1 cellular context compared by ENCODE assay signal in genomic region chr4:1856920-1857699, GRCh38.
A peak's percentile ranks its signal among the peaks of the same experiment; 100 is the strongest.
TF ChIP-seq lines count a peak whose summit lies in the region.

No MANE protein-coding gene starts in this region.

TF ChIP-seq in K562, 482 proteins besides CTCF, POLR2A, EP300 and RAD21 (continues in another document):
- TF ChIP-seq ZFX (CRISPR knock-in tag; IDR thresholded peaks at IDR 0.05) (peak; percentile 11; the same call in 1 of the 2 replicates), EWSR1 (IDR thresholded peaks at IDR 0.05; ENCODE audit: borderline replicate concordance, low read depth, partially characterized antibody) (no peak), SMARCC2 (IDR thresholded peaks at IDR 0.05; ENCODE audit: low read depth) (no peak), NONO (IDR thresholded peaks at IDR 0.05; ENCODE audit: low read depth in 2 of 2, low read length in 1 of 2) (no peak), MTA1 (IDR thresholded peaks at IDR 0.05; ENCODE audit: borderline replicate concordance) (no peak), PRDM10 (IDR thresholded peaks at IDR 0.05; ENCODE audit: partially characterized antibody) (no peak), ZNF609 (CRISPR knock-in tag; IDR thresholded peaks at IDR 0.05; ENCODE audit: borderline replicate concordance) (0 out of 2 replicates have a peak, but pooled peaks have one; percentile 3), SAP30 (IDR thresholded peaks at IDR 0.05; ENCODE audit: borderline replicate concordance, insufficient read depth, low read depth, low read length, poor library complexity, severe bottlenecking) (peak; percentile 5), ZHX1 (conservative IDR thresholded peaks at IDR 0.05; ENCODE audit: low read length) (no peak), PURB (CRISPR knock-in tag; IDR thresholded peaks at IDR 0.05; ENCODE audit: low read depth) (no peak), KLF6 (CRISPR knock-in tag; IDR thresholded peaks at IDR 0.05; ENCODE audit: borderline replicate concordance) (no peak), SAFB2 (IDR thresholded peaks at IDR 0.05; ENCODE audit: borderline replicate concordance, low read depth, low read length, severe bottlenecking) (no peak), RBM39 (optimal IDR thresholded peaks at IDR 0.05; ENCODE audit: low read depth, low read length) (no peak), POLR2AphosphoS5 (IDR thresholded peaks at IDR 0.05; ENCODE audit: control insufficient read depth, insufficient read depth, low read depth, low read length) (no peak), RB1 (IDR thresholded peaks at IDR 0.05; ENCODE audit: low read depth) (0 out of 2 replicates have a peak, but pooled peaks have one; percentile 8), STAT5B (CRISPR knock-in tag; IDR thresholded peaks at IDR 0.05) (no peak), CBX3 (IDR thresholded peaks at IDR 0.05; ENCODE audit: borderline replicate concordance in 1 of 2, low read length in 2 of 2) (no peak), NKRF (IDR thresholded peaks at IDR 0.05; ENCODE audit: borderline replicate concordance) (no peak), ARID4B (CRISPR knock-in tag; IDR thresholded peaks at IDR 0.05) (0 out of 2 replicates have a peak, but pooled peaks have one; percentile 8), DIDO1 (tag; IDR thresholded peaks at IDR 0.05; ENCODE audit: low read depth) (no peak), ZNF354B (CRISPR knock-in tag; IDR thresholded peaks at IDR 0.05) (no peak), ZNF316 (IDR thresholded peaks at IDR 0.05) (peak; percentile 46), TFAP4 (CRISPR knock-in tag; IDR thresholded peaks at IDR 0.05; ENCODE audit: borderline replicate concordance) (peak; percentile 10; the same call in 1 of the 2 replicates), ZNF717 (CRISPR knock-in tag; IDR thresholded peaks at IDR 0.05) (no peak), MCM5 (IDR thresholded peaks at IDR 0.05; ENCODE audit: low read depth) (no peak), PYGO2 (tag; IDR thresholded peaks at IDR 0.05) (no peak), GTF2F1 (IDR thresholded peaks at IDR 0.05; ENCODE audit: low read depth, low read length) (no peak), ZNF561 (CRISPR knock-in tag; conservative IDR thresholded peaks at IDR 0.05) (no peak), KAT7 (CRISPR knock-in tag; IDR thresholded peaks at IDR 0.05; ENCODE audit: borderline replicate concordance) (0 out of 2 replicates have a peak, but pooled peaks have one; percentile 1), RHOXF2B (CRISPR knock-in tag; conservative IDR thresholded peaks at IDR 0.05) (no peak), MAFF (IDR thresholded peaks at IDR 0.05; ENCODE audit: low read length) (no peak), ESRRA (IDR thresholded peaks at IDR 0.05; ENCODE audit: borderline replicate concordance, low read depth) (no peak), CEBPZ (IDR thresholded peaks at IDR 0.05; ENCODE audit: borderline replicate concordance, low read depth, low read length) (no peak), MEF2A (IDR thresholded peaks at IDR 0.05; ENCODE audit: control insufficient read depth, low read depth, low read length) (no peak), NR2C2 (CRISPR knock-in tag; IDR thresholded peaks at IDR 0.05) (no peak; the same call in 1 of the 2 replicates), NR2C2 (tag; IDR thresholded peaks at IDR 0.05) (no peak)
